14 cellular contexts compared by ENCODE assay signal in the genomic region with DNA sequence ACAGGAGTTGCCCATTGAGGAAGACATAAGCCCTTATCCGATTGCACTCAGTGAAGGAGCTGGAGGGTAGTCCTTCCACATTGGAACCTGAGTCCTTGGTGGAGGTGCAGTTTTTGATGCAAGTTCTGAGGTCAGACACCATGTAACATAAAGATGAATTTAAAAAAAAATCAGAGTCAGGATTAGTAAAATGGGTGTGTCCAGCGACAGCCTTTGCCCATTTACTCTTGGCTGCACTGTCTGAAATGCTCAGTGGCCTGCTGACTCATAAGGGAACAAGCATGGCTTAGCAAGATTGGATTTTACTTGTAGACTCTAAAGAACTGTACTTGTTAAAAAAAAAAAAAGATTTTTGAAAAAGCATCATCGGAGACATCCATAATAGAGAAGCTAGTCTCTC.
DNase-seq lines count a peak whose midpoint lies in the region; FAIRE-seq and TF ChIP-seq lines count a peak whose summit lies in the region.
"Had no signal": no experiment of that assay in that cellular context is flagged by ENCODE, and none has a peak within 500 bp of the region (broad histone marks: within the 10 kb centered on the region; RNA-seq: fewer than 3 reads in every experiment).

No MANE protein-coding gene starts in this region.

- no peak for TF ChIP-seq EP300 in transverse colon (IDR thresholded peaks at IDR 0.05; ENCODE audit: low read depth)

- no peak overlapping the region for H3K23ac ChIP-seq in mesenchymal stem cell (ENCODE audit: low read length in 2 of 2)

- H3K36me3 ChIP-seq in HAP-1 (replicated peaks) (no peaks in the 10 kb centered on the region), adipocyte (ENCODE audit: control insufficient read depth, insufficient read depth, low read length, severe bottlenecking) (peaks cover 7% of the 10 kb centered on the region), mesenchymal stem cell (ENCODE audit: control insufficient read depth in 1 of 2, insufficient read depth in 2 of 2, low read depth in 1 of 2, low read length in 2 of 2) (peaks cover 0 to 10% of the 10 kb centered on the region in 2 experiments), transverse colon (no peaks in the 10 kb centered on the region)
- H3K36me3 ChIP-seq: cardiac muscle cell, tibial nerve had no signal

- 90% methylated on average over 3 of the region's 3 CpGs for WGBS in mesenchymal stem cell
- 75 to 76% methylated on average over 3 of the region's 3 CpGs for WGBS in transverse colon (ENCODE audit: low coverage in 1 of 2), 2 donors

- H2BK12ac ChIP-seq in mesenchymal stem cell (ENCODE audit: low read length in 2 of 2) = no peak overlapping the region

- FAIRE-seq in frontal cortex (lab: Jason Lieb, UNC) = no peak

- H2BK120ac ChIP-seq in mesenchymal stem cell (ENCODE audit: low read depth, low read length) = no peak overlapping the region

- H3K27ac ChIP-seq in mesenchymal stem cell (ENCODE audit: low read length, poor library complexity, severe bottlenecking) (no peak overlapping the region), transverse colon (no peak overlapping the region)
- H3K27ac ChIP-seq: cardiac muscle cell, foreskin keratinocyte, SK-N-MC, tibial nerve had no signal

- TF ChIP-seq CTCF in AG10803 (conservative IDR thresholded peaks at IDR 0.05; ENCODE audit: low read length) = no peak
- TF ChIP-seq CTCF in transverse colon (IDR thresholded peaks at IDR 0.05) = no peak

- no peak overlapping the region for H2BK15ac ChIP-seq in mesenchymal stem cell (ENCODE audit: low read depth, poor library complexity, severe bottlenecking)

- H3K4me1 ChIP-seq in HAP-1 = peaks cover 15% of the 10 kb centered on the region
- peaks cover 55% of the 10 kb centered on the region for H3K4me1 ChIP-seq in adipocyte (ENCODE audit: control insufficient read depth, insufficient read depth, low read length)
- H3K4me1 ChIP-seq in mesenchymal stem cell (ENCODE audit: control insufficient read depth, insufficient read depth, low read depth, low read length) = peaks cover 32% of the 10 kb centered on the region
- peaks cover 0 to 42% (median 32%) of the 10 kb centered on the region in 4 donors for H3K4me1 ChIP-seq in transverse colon
- H3K4me1 ChIP-seq: foreskin keratinocyte had no signal

- H2BK5ac ChIP-seq in mesenchymal stem cell (ENCODE audit: low read depth, low read length, poor library complexity, severe bottlenecking) = no peak overlapping the region

- no peak overlapping the region for H2AFZ ChIP-seq in mesenchymal stem cell (ENCODE audit: low read depth, low read length)

- TF ChIP-seq POLR2A in transverse colon (IDR thresholded peaks at IDR 0.05) = no peak

- no peak overlapping the region for H3K14ac ChIP-seq in mesenchymal stem cell (ENCODE audit: low read length in 2 of 2)

- H3K27me3 ChIP-seq in HAP-1 (ENCODE audit: low read depth) (no peaks in the 10 kb centered on the region; the same call in 1 of the 2 replicates), adipocyte (replicated peaks; ENCODE audit: control insufficient read depth, insufficient read depth, low read length) (no peaks in the 10 kb centered on the region), mesenchymal stem cell (ENCODE audit: control insufficient read depth in 1 of 2, insufficient read depth in 1 of 2, low read length in 2 of 2) (peaks cover 0 to 18% of the 10 kb centered on the region in 2 experiments), transverse colon (peaks cover 95% of the 10 kb centered on the region)

- no peak overlapping the region for H4K91ac ChIP-seq in mesenchymal stem cell (ENCODE audit: low read length)

- H3K18ac ChIP-seq in mesenchymal stem cell (ENCODE audit: low read depth in 1 of 2, low read length in 2 of 2) = no peak overlapping the region

- intact Hi-C loops in transverse colon (cut with DNase I; ENCODE audit: low total_unique reads) = no loop called here

- peak overlapping the region; percentile 17 for H3K9ac ChIP-seq in adipocyte (ENCODE audit: low read length)
- peak overlapping the region; percentile 88 for H3K9ac ChIP-seq in mesenchymal stem cell (ENCODE audit: low read length)

- H3K4me3 ChIP-seq in AG10803 (ENCODE audit: low read length) (peak overlapping the region; percentile 83), HAP-1 (peak overlapping the region; percentile 66), adipocyte (ENCODE audit: low read length) (peak overlapping the region; percentile 94), mesenchymal stem cell (ENCODE audit: insufficient read depth in 1 of 2, low read depth in 1 of 2, low read length in 2 of 2) (peak overlapping the region in 1 of 2 experiments; percentile 95), transverse colon (no peak overlapping the region)
- H3K4me3 ChIP-seq: cardiac muscle cell had no signal

- peak overlapping the region; percentile 15 for H3K4me2 ChIP-seq in mesenchymal stem cell (ENCODE audit: low read length, poor library complexity, severe bottlenecking)

- H4K8ac ChIP-seq in mesenchymal stem cell (ENCODE audit: low read length) = no peak overlapping the region

- DNase-seq in AG10803 (ENCODE audit: low read depth) = peak; percentile 65
- peak in 1 of 2 experiments; percentile 2 for DNase-seq in HAP-1 (ENCODE audit: low spot score in 2 of 2)
- peak; percentile 77 for DNase-seq in adipocyte (ENCODE audit: low read depth)
- no peak for DNase-seq in mesenchymal stem cell
- no peak for DNase-seq in activated T-cell treated with anti-CD3 and anti-CD28 coated beads for 4 hours
- no peak for DNase-seq in mucosa of gallbladder (ENCODE audit: low spot score)
- no peak for DNase-seq in frontal cortex (ENCODE audit: low spot score in 2 of 2)
- no peak for DNase-seq in transverse colon
- DNase-seq: CD4-positive, alpha-beta memory T cell; Kasumi-1 had no signal

- H3K9me3 ChIP-seq in HAP-1 = peaks cover 8% of the 10 kb centered on the region; the same call in 1 of the 2 replicates
- no peaks in the 10 kb centered on the region for H3K9me3 ChIP-seq in adipocyte (ENCODE audit: control insufficient read depth, low read length)
- H3K9me3 ChIP-seq in mesenchymal stem cell (ENCODE audit: control insufficient read depth, low read length) = no peaks in the 10 kb centered on the region
- H3K9me3 ChIP-seq in transverse colon = no peaks in the 10 kb centered on the region
- H3K9me3 ChIP-seq: tibial nerve had no signal

- no peak overlapping the region for H2AK5ac ChIP-seq in mesenchymal stem cell (ENCODE audit: low read length, severe bottlenecking)

- in situ Hi-C loops in HAP-1 (cut with MboI; ENCODE audit: low sequenced_read_pairs) (no loop called here), transverse colon (cut with MboI; ENCODE audit: low pct_ligation_motif_present in 1 of 4, low pct_unique_long_range_greater_than_20kb in 1 of 4, low sequenced_read_pairs in 3 of 4) (no loop called here)

- no peak overlapping the region for H3K4ac ChIP-seq in mesenchymal stem cell (ENCODE audit: low read depth in 1 of 2, low read length in 2 of 2)

- H3K79me1 ChIP-seq in mesenchymal stem cell (replicated peaks; ENCODE audit: low read length, poor library complexity, severe bottlenecking) = no peaks in the 10 kb centered on the region

Comparison
In these comparisons a context has a peak if more than half of its experiments do, and no peak if none do; other contexts are left out.
1. DNase-seq: peak in AG10803 (single experiment) and adipocyte (single experiment); none in mesenchymal stem cell (single experiment), activated T-cell treated with anti-CD3 and anti-CD28 coated beads for 4 hours (single experiment), mucosa of gallbladder (single experiment), frontal cortex (0 of 2) and transverse colon (single experiment).
2. H3K4me3 ChIP-seq: peak in AG10803 (single experiment), HAP-1 (single experiment) and adipocyte (single experiment); none in transverse colon (0 of 4).